Comparison of ENCODE assay signal across 9 cellular contexts in genomic region chr20:32580970-32581838, GRCh38. TPM values are rescaled to one million over a fixed set of nuclear protein-coding genes. Genes with fewer than 3 reads are reported as not detected.
A peak's percentile ranks its signal among the peaks of the same experiment; 100 is the strongest.
DNase-seq lines count a peak whose midpoint lies in the region; ATAC-seq and TF ChIP-seq lines count a peak whose summit lies in the region.
"Had no signal": no experiment of that assay in that cellular context is flagged by ENCODE, and none has a peak within 500 bp of the region (broad histone marks: within the 10 kb centered on the region; RNA-seq: fewer than 3 reads in every experiment).

No MANE protein-coding gene starts in this region.

- no peaks in the 10 kb centered on the region for H3K9me3 Mint-ChIP-seq in activated CD8-positive, alpha-beta T cell treated with anti-CD3 and anti-CD28 coated beads, Interleukin-2, amount 10 ng/mL, durations not matched to agents 7 days and 5 days (ENCODE audit: insufficient read depth)

- H3K4me3 ChIP-seq in Jurkat, Clone E6-1 (ENCODE audit: low read length): no peak overlapping the region
- H3K4me3 ChIP-seq in left lung (no peak overlapping the region), esophagus muscularis mucosa (no peak overlapping the region)

- peaks cover 6 to 57% of the 10 kb centered on the region in 2 donors for H3K27me3 ChIP-seq in left lung
- H3K27me3 ChIP-seq in esophagus muscularis mucosa: peaks cover 0 to 9% (median 0%) of the 10 kb centered on the region in 4 donors

- TF ChIP-seq EP300 in esophagus muscularis mucosa (IDR thresholded peaks at IDR 0.05): no peak

- H3K27me3 Mint-ChIP-seq in activated CD8-positive, alpha-beta T cell treated with anti-CD3 and anti-CD28 coated beads, Interleukin-2, amount 10 ng/mL, durations not matched to agents 7 days and 5 days (ENCODE audit: low read depth): peaks cover 6% of the 10 kb centered on the region

- H3K4me1 ChIP-seq in left lung (peaks cover 0 to 22% of the 10 kb centered on the region in 2 donors), esophagus muscularis mucosa (peaks cover 4 to 37% (median 30%) of the 10 kb centered on the region in 4 donors)

- H3K36me3 ChIP-seq in left lung: no peaks in the 10 kb centered on the region
- H3K36me3 ChIP-seq in esophagus muscularis mucosa: no peaks in the 10 kb centered on the region

- TF ChIP-seq CTCF in left lung (IDR thresholded peaks at IDR 0.05) (no peak), esophagus muscularis mucosa (IDR thresholded peaks at IDR 0.05) (no peak)

- H3K4me3 Mint-ChIP-seq in activated CD8-positive, alpha-beta T cell treated with anti-CD3 and anti-CD28 coated beads, Interleukin-2, amount 10 ng/mL, durations not matched to agents 7 days and 5 days: peak overlapping the region; percentile 62

- H3K4me1 Mint-ChIP-seq in activated CD8-positive, alpha-beta T cell treated with anti-CD3 and anti-CD28 coated beads, Interleukin-2, amount 10 ng/mL, durations not matched to agents 7 days and 5 days (ENCODE audit: low read depth): peaks cover 46% of the 10 kb centered on the region

- TF ChIP-seq POLR2A in esophagus muscularis mucosa (IDR thresholded peaks at IDR 0.05; ENCODE audit: low read depth): no peak

- POLR2A ChIA-PET in activated CD8-positive, alpha-beta T cell treated with anti-CD3 and anti-CD28 coated beads, Interleukin-2, amount 10 ng/mL, durations not matched to agents 7 days and 5 days (lab: Charles Lee): interaction anchor here (0.6 to 2.2 kb wide), 3 partner anchors 34 to 45 kb away, joined by 3 to 7 read pairs (median 4); no protein-coding TSS in a partner anchor

- intact Hi-C loops in left lung (cut with DNase I): no loop called here
- intact Hi-C loops in esophagus muscularis mucosa (cut with DNase I): loop anchor here (10.0 kb wide), 1 partner anchor 56 kb away; no protein-coding TSS in a partner anchor

- H3K9me3 ChIP-seq in left lung (no peaks in the 10 kb centered on the region), esophagus muscularis mucosa (no peaks in the 10 kb centered on the region)

- 54% methylated on average over 16 of the region's 19 CpGs for WGBS in esophagus muscularis mucosa

- ATAC-seq in activated CD8-positive, alpha-beta T cell treated with anti-CD3 and anti-CD28 coated beads, Interleukin-2, amount 10 ng/mL, durations not matched to agents 7 days and 5 days: peak; percentile 18
- ATAC-seq in left lung: peak; percentile 5
- no peak for ATAC-seq in HG03045 (IDR thresholded peaks at IDR 0.05; ENCODE audit: unreplicated experiment)
- no peak for ATAC-seq in GM18873 (IDR thresholded peaks at IDR 0.05; ENCODE audit: low FRiP score, unreplicated experiment)

- CTCF ChIA-PET in activated CD8-positive, alpha-beta T cell treated with anti-CD3 and anti-CD28 coated beads, Interleukin-2, amount 10 ng/mL, durations not matched to agents 7 days and 5 days (lab: Charles Lee): interaction anchor here (0.9 to 1.7 kb wide), 3 partner anchors 44 to 72 kb away, joined by 3 to 7 read pairs (median 4); no protein-coding TSS in a partner anchor

- H3K27ac Mint-ChIP-seq in activated CD8-positive, alpha-beta T cell treated with anti-CD3 and anti-CD28 coated beads, Interleukin-2, amount 10 ng/mL, durations not matched to agents 7 days and 5 days: peak overlapping the region; percentile 77

- H3K36me3 Mint-ChIP-seq in activated CD8-positive, alpha-beta T cell treated with anti-CD3 and anti-CD28 coated beads, Interleukin-2, amount 10 ng/mL, durations not matched to agents 7 days and 5 days (ENCODE audit: low read depth): no peaks in the 10 kb centered on the region

- H3K27ac ChIP-seq in left lung (no peak overlapping the region), esophagus muscularis mucosa (replicated peaks in 1 of 4) (no peak overlapping the region)

- DNase-seq in CD1c-positive myeloid dendritic cell (ENCODE audit: extremely low spot score): peak; percentile 60
- DNase-seq in Jurkat, Clone E6-1 (ENCODE audit: low read depth, low spot score): peak; percentile 25
- DNase-seq in activated CD8-positive, alpha-beta T cell treated with anti-CD3 and anti-CD28 coated beads, Interleukin-2, amount 10 ng/mL, durations not matched to agents 7 days and 5 days: peak; percentile 54
- no peak for DNase-seq in left lung
- DNase-seq in esophagus muscularis mucosa (ENCODE audit: extremely low spot score): no peak
- DNase-seq in SHP77 treated with DMSO at 0.1 percent for 48 hours (lab: John Stamatoyannopoulos, UW): no peak
- DNase-seq: NCI-H1417 treated with DMSO at 0.1 percent for 48 hours had no signal

RNA-seq across cellular contexts. Expression of gene NOL4L, which starts 3.9 kb away (rescaled TPM):
- polyA plus RNA-seq in Jurkat, Clone E6-1 (2012; ENCODE audit: insufficient read depth, insufficient read length): 16.0 TPM
- total RNA-seq in activated CD8-positive, alpha-beta T cell treated with anti-CD3 and anti-CD28 coated beads, Interleukin-2, amount 10 ng/mL, durations not matched to agents 7 days and 5 days: 10 to 100 TPM; 22.2 to 24.5 TPM
- total RNA-seq in left lung (10 to 100 TPM; 16.7 to 19.2 TPM), esophagus muscularis mucosa (10 to 100 TPM in 2 of 4 donors, 1 to 10 TPM in 2; 5.8 to 19.4 (median 12.8) TPM)

Comparison
In these comparisons a context has a peak if more than half of its experiments do, and no peak if none do; other contexts are left out.
1. DNase-seq: peak in CD1c-positive myeloid dendritic cell (single experiment), Jurkat, Clone E6-1 (single experiment) and activated CD8-positive, alpha-beta T cell treated with anti-CD3 and anti-CD28 coated beads, Interleukin-2, amount 10 ng/mL, durations not matched to agents 7 days and 5 days (single experiment); none in left lung (0 of 2), esophagus muscularis mucosa (single experiment) and SHP77 treated with DMSO at 0.1 percent for 48 hours (single experiment).
2. ATAC-seq: peak in activated CD8-positive, alpha-beta T cell treated with anti-CD3 and anti-CD28 coated beads, Interleukin-2, amount 10 ng/mL, durations not matched to agents 7 days and 5 days (single experiment) and left lung (single experiment); none in HG03045 (single experiment) and GM18873 (single experiment).